Comparison of ENCODE assay signal across 9 cellular contexts in the genomic region with DNA sequence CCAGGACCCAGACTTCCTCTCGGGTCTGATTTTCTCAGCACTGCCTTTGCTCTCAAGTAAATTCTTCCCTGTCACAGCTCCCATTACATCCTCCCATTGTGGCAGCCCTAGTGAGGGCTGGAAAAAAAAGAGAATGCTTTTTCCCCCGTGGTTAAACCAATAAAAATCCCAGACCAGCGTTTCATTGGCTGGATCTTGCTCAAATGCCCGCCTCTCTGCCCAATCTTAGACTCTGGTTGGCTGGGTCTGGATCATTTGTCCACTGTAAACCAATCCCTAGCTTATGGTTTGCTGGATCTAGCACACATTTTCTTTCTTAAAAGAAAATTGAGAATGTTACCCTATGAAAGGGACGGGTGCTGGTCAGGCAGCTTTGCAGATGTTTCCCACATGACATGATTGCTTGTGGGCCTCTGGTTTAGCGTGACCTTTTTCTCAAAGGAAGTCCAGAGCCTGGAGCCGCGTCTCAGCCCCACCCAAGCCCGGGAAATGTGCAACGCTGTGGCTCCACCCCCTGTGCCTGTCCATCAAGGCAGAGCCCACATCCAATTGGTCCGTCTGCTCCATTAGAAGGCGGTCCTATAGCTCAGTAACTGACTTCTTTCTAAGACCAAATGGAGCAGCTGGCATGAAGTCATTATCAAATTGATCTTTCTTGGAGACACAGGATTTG. TPM values are rescaled to one million over a fixed set of nuclear protein-coding genes. Genes with fewer than 3 reads are reported as not detected.
A peak's percentile ranks its signal among the peaks of the same experiment; 100 is the strongest.
DNase-seq lines count a peak whose midpoint lies in the region; ATAC-seq lines count a peak whose summit lies in the region.
"Had no signal": no experiment of that assay in that cellular context is flagged by ENCODE, and none has a peak within 500 bp of the region (broad histone marks: within the 10 kb centered on the region; RNA-seq: fewer than 3 reads in every experiment).

No MANE protein-coding gene starts in this region.

- ATAC-seq in HG02571 (IDR thresholded peaks at IDR 0.05; ENCODE audit: unreplicated experiment) (no peak), GM19452 (IDR thresholded peaks at IDR 0.05; ENCODE audit: unreplicated experiment) (no peak), HG02678 (IDR thresholded peaks at IDR 0.05; ENCODE audit: unreplicated experiment) (no peak)

- no peak overlapping the region for H3K4me2 ChIP-seq in mesendoderm (ENCODE audit: low read length)

- no peak overlapping the region for H3K18ac ChIP-seq in mesendoderm (ENCODE audit: low read length)

- no peak overlapping the region for H3K23ac ChIP-seq in mesendoderm (ENCODE audit: low read length)

- H2AK5ac ChIP-seq in mesendoderm (ENCODE audit: low read length): no peak overlapping the region

- H3K27ac ChIP-seq in mesendoderm (ENCODE audit: low read depth, low read length): no peak overlapping the region
- H3K27ac ChIP-seq: suprapubic skin had no signal

- H3K4me1 ChIP-seq in mesendoderm (ENCODE audit: control insufficient read depth, low read depth, low read length): no peaks in the 10 kb centered on the region

- in situ Hi-C loops in KBM-7 (cut with MboI; ENCODE audit: low pct_unique_long_range_greater_than_20kb, low sequenced_read_pairs): no loop called here

- H3K4ac ChIP-seq in mesendoderm (ENCODE audit: low read depth, low read length): no peak overlapping the region

- H3K79me2 ChIP-seq in mesendoderm (ENCODE audit: control insufficient read depth, insufficient read depth, low read length): no peaks in the 10 kb centered on the region

- no peaks in the 10 kb centered on the region for H3K27me3 ChIP-seq in mesendoderm (ENCODE audit: insufficient read depth, low read length, poor library complexity)

- H2BK15ac ChIP-seq in mesendoderm (replicated peaks; ENCODE audit: low read depth): no peak overlapping the region

- no peak overlapping the region for H4K8ac ChIP-seq in mesendoderm (ENCODE audit: low read depth, low read length)

- no peak overlapping the region for H3K4me3 ChIP-seq in mesendoderm (ENCODE audit: low read length)
- H3K4me3 ChIP-seq: suprapubic skin had no signal

- H3K79me1 ChIP-seq in mesendoderm (ENCODE audit: low read length): no peaks in the 10 kb centered on the region

- H2BK5ac ChIP-seq in mesendoderm (ENCODE audit: low read length): no peak overlapping the region

- no peak overlapping the region for H3K56ac ChIP-seq in mesendoderm (ENCODE audit: low read length)

- H3K36me3 ChIP-seq in mesendoderm (ENCODE audit: control insufficient read depth, insufficient read depth, low read length): no peaks in the 10 kb centered on the region
- H3K36me3 ChIP-seq: suprapubic skin had no signal

- no peak overlapping the region for H3K9ac ChIP-seq in mesendoderm (ENCODE audit: low read length)

- DNase-seq in Daoy (ENCODE audit: low read depth) (peak; percentile 79), KBM-7 (peak; percentile 90), RPMI8226 (peak; percentile 89), dermis blood vessel endothelial cell (peak; percentile 59), mesendoderm (peak; percentile 66)

- WGBS in mesendoderm (ENCODE audit: extremely low coverage, insufficient coverage, low lambda C conversion rate): no CpG with 5 or more reads among the region's 12 CpGs

- no peak overlapping the region for H2BK120ac ChIP-seq in mesendoderm (ENCODE audit: low read depth, low read length)

- H4K5ac ChIP-seq in mesendoderm (ENCODE audit: low read length): no peak overlapping the region

RNA-seq across cellular contexts. Expression of a gene that starts 2.8 kb away (rescaled TPM):
- not detected in 2 replicates for total RNA-seq in Daoy (2014; rRNA removed; shearing (Covaris generic))
- total RNA-seq in dermis blood vessel endothelial cell: not detected in 2 replicates
- polyA plus RNA-seq in mesendoderm (2013, experiment 1 of 2): 0.06 TPM
- not detected for polyA plus RNA-seq in mesendoderm (2013, experiment 2 of 2)

RNA-seq across cellular contexts. Expression of a gene that starts 5.3 kb away (rescaled TPM):
- not detected in 2 replicates for total RNA-seq in Daoy (2014; rRNA removed; shearing (Covaris generic))
- not detected in 2 replicates for total RNA-seq in dermis blood vessel endothelial cell
- not detected for polyA plus RNA-seq in mesendoderm (2013, experiment 1 of 2)
- polyA plus RNA-seq in mesendoderm (2013, experiment 2 of 2): not detected
- total RNA-seq: suprapubic skin had no signal

RNA-seq across cellular contexts. Expression of a gene that starts 6.5 kb away (rescaled TPM):
- 64.7 and 75.2 TPM in 2 replicates for total RNA-seq in Daoy (2014; rRNA removed; shearing (Covaris generic))
- 69.9 and 97.4 TPM in 2 replicates for total RNA-seq in dermis blood vessel endothelial cell
- 49.3 TPM for polyA plus RNA-seq in mesendoderm (2013, experiment 1 of 2)
- 53.5 TPM for polyA plus RNA-seq in mesendoderm (2013, experiment 2 of 2)

RNA-seq across cellular contexts. Expression of a gene that starts 27.8 kb away (rescaled TPM):
- not detected in 2 replicates for total RNA-seq in Daoy (2014; rRNA removed; shearing (Covaris generic))
- total RNA-seq in dermis blood vessel endothelial cell: not detected in 2 replicates
- polyA plus RNA-seq in mesendoderm (2013, experiment 1 of 2): 0.04 TPM
- not detected for polyA plus RNA-seq in mesendoderm (2013, experiment 2 of 2)
- total RNA-seq: suprapubic skin had no signal

RNA-seq across cellular contexts. Expression of a gene that starts 37.2 kb away (rescaled TPM):
- 11.7 and 15.8 TPM in 2 replicates for total RNA-seq in Daoy (2014; rRNA removed; shearing (Covaris generic))
- total RNA-seq in dermis blood vessel endothelial cell: 30.8 and 67.1 TPM in 2 replicates
- 24.9 TPM for polyA plus RNA-seq in mesendoderm (2013, experiment 1 of 2)
- polyA plus RNA-seq in mesendoderm (2013, experiment 2 of 2): 26.5 TPM
